In the genomic region with DNA sequence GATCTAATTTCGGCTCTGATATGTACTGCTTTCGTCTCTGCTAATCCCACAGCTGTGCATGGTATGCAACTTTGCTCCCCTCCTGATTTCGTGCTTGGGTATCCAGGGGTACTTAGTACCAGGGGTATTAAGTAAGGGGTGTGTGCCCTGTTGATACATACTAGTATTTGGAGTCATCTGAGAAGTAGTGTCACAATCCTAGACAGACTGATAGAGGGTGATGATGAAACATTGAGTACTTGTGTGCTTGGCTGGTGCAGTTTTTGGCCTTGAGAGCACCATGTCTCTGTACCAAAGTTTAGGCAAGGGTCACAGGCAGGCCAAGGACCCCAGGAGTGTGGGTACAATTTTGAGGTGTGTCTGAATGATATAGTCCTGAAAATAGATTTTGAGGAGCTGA, we compare ENCODE assay signal across 18 cellular contexts. TPM values are rescaled to one million over a fixed set of nuclear protein-coding genes. Genes with fewer than 3 reads are reported as not detected.
A peak's percentile ranks its signal among the peaks of the same experiment; 100 is the strongest.
DNase-seq lines count a peak whose midpoint lies in the region; ATAC-seq, FAIRE-seq and TF ChIP-seq lines count a peak whose summit lies in the region.
"Had no signal": no experiment of that assay in that cellular context is flagged by ENCODE, and none has a peak within 500 bp of the region (broad histone marks: within the 10 kb centered on the region; RNA-seq: fewer than 3 reads in every experiment).

No MANE protein-coding gene starts in this region.

- CTCF ChIA-PET in PC-9 (lab: Charles Lee), result no interaction called here

- intact Hi-C loops in PC-9 (cut with micrococcal nuclease; ENCODE audit: unreplicated experiment), result no loop called here
- intact Hi-C loops in heart right ventricle (cut with DNase I), result no loop called here

- TF ChIP-seq POLR2A in GM12891 (IDR thresholded peaks at IDR 0.05; ENCODE audit: low read depth, low read length), result no peak

- peak overlapping the region; percentile 36 for H3K4me2 ChIP-seq in PC-9

- BruUV-seq in PC-9 (replicated peaks; lab: Mats Ljungman, UMichigan), result no TSS peak

- TF ChIP-seq CTCF in PC-9 (conservative IDR thresholded peaks at IDR 0.05), result no peak
- no peak for TF ChIP-seq CTCF in heart right ventricle (IDR thresholded peaks at IDR 0.05)
- TF ChIP-seq CTCF in neutrophil (IDR thresholded peaks at IDR 0.05), result no peak

- H3K4me1 ChIP-seq in PC-9 (replicated peaks; ENCODE audit: insufficient read depth) (peaks cover 46% of the 10 kb centered on the region), heart right ventricle (peaks cover 0 to 51% (median 9%) of the 10 kb centered on the region in 9 donors), neutrophil (ENCODE audit: control insufficient read depth in 1 of 2, insufficient read depth in 1 of 2, low read depth in 1 of 2, low read length in 1 of 2) (peaks cover 29 to 31% of the 10 kb centered on the region in 2 experiments)

- peaks cover 56% of the 10 kb centered on the region for H3K79me2 ChIP-seq in PC-9 (ENCODE audit: low read depth)

- H3K27ac ChIP-seq in PC-9 (peak overlapping the region; percentile 100), heart right ventricle (peak overlapping the region in 8 of 10 donors; percentile 29 to 96 (median 53)), neutrophil (peak overlapping the region; percentile 64)
- H3K27ac ChIP-seq: brain microvascular endothelial cell, skin epidermis, WERI-Rb-1 had no signal

- no peaks in the 10 kb centered on the region for H3K9me2 ChIP-seq in PC-9 (ENCODE audit: insufficient read depth)

- H3F3A ChIP-seq in PC-9 (ENCODE audit: insufficient read depth, low read depth), result peaks cover 10% of the 10 kb centered on the region; the same call in 1 of the 2 replicates

- H3K9me3 ChIP-seq in PC-9 (ENCODE audit: insufficient read depth, low read depth) (no peaks in the 10 kb centered on the region), heart right ventricle (no peaks in the 10 kb centered on the region), neutrophil (no peaks in the 10 kb centered on the region)

- FAIRE-seq in GM12891 (lab: Jason Lieb, UNC), result peak; percentile 78
- FAIRE-seq: GM12892 had no signal

- ATAC-seq in heart right ventricle (peak in 7 of 8 donors; percentile 21 to 85 (median 42)), HG03460 (IDR thresholded peaks at IDR 0.05; ENCODE audit: unreplicated experiment) (no peak)
- ATAC-seq: activated CD8-positive, alpha-beta T cell treated with anti-CD3 and anti-CD28 coated beads, Interleukin-2, amount 10 ng/mL, durations not matched to agents 7 days and 5 days had no signal

- POLR2A ChIA-PET in PC-9 (lab: Charles Lee; ENCODE audit: unreplicated experiment), result no interaction called here

- H3K4me3 ChIP-seq in PC-9 (no peak overlapping the region), heart right ventricle (no peak overlapping the region), neutrophil (ENCODE audit: low read depth in 1 of 2, low read length in 1 of 2) (no peak overlapping the region)
- H3K4me3 ChIP-seq: skin epidermis had no signal

- H3K27me3 ChIP-seq in PC-9 (ENCODE audit: insufficient read depth, low read depth) (no peaks in the 10 kb centered on the region), heart right ventricle (no peaks in the 10 kb centered on the region), neutrophil (no peaks in the 10 kb centered on the region)
- H3K27me3 ChIP-seq: brain microvascular endothelial cell had no signal

- WGBS in heart right ventricle, 2 donors, result 39 to 61% methylated on average over 3 of the region's 3 CpGs

- H3K36me3 ChIP-seq in PC-9 (ENCODE audit: low read depth) (0 out of 2 replicates have a peak, but pooled peaks cover 6% of the 10 kb centered on the region), heart right ventricle (peaks cover 0 to 14% (median 0%) of the 10 kb centered on the region in 9 donors), neutrophil (peaks cover 21% of the 10 kb centered on the region)
- H3K36me3 ChIP-seq: brain microvascular endothelial cell, WERI-Rb-1 had no signal

- no peaks in the 10 kb centered on the region for H4K20me1 ChIP-seq in PC-9 (ENCODE audit: insufficient read depth)

- no peak for DNase-seq in GM12891 (ENCODE audit: insufficient read length, low spot score)
- no peak for DNase-seq in PC-9
- no peak for DNase-seq in heart right ventricle
- DNase-seq in NCI-H2081 treated with DMSO at 0.1 percent for 48 hours (lab: John Stamatoyannopoulos, UW), result no peak
- no peak for DNase-seq in 8988T
- DNase-seq in T-helper 9 cell, result no peak
- DNase-seq: activated CD8-positive, alpha-beta T cell treated with anti-CD3 and anti-CD28 coated beads, Interleukin-2, amount 10 ng/mL, durations not matched to agents 7 days and 5 days; activated naive CD8-positive, alpha-beta T cell treated with anti-CD3 and anti-CD28 coated beads for 36 hours; brain microvascular endothelial cell; DMS 273 treated with DMSO at 0.1 percent for 48 hours; GF-D8; NCI-H526 treated with DMSO at 0.1 percent for 48 hours; stimulated activated CD4-positive, alpha-beta T cell treated with anti-CD3 and anti-CD28 coated beads, Interleukin-4, amount 100 ng/mL, for 24 hours; WERI-Rb-1 had no signal

- H2AFZ ChIP-seq in PC-9, result no peak overlapping the region

TF ChIP-seq in GM12891, 5 proteins besides CTCF, POLR2A, EP300 and RAD21:
- TF ChIP-seq TAF1 (IDR thresholded peaks at IDR 0.05; ENCODE audit: low read depth, low read length), result no peak
- no peak for TF ChIP-seq SPI1 (IDR thresholded peaks at IDR 0.05; ENCODE audit: low read depth, low read length)

RNA-seq across cellular contexts. Expression of gene GPAT3, which starts 10.9 kb away (rescaled TPM):
- 0.17 TPM for polyA plus RNA-seq in GM12891 (2012; ENCODE audit: low read depth, missing spikeins)
- total RNA-seq in PC-9 (2021), result 27.0 and 29.1 TPM in 2 replicates
- total RNA-seq in heart right ventricle, result 10 to 100 TPM; 34.2 to 82.6 (median 52.8) TPM
- polyA plus RNA-seq in heart right ventricle, result 10 to 100 TPM; 22.2 to 24.2 TPM
